Comparison of ENCODE assay signal across 22 cellular contexts in genomic region chr2:74822771-74823283, GRCh38. TPM values are rescaled to one million over a fixed set of nuclear protein-coding genes. Genes with fewer than 3 reads are reported as not detected.
DNase-seq lines count a peak whose midpoint lies in the region; ATAC-seq and TF ChIP-seq lines count a peak whose summit lies in the region.
"Had no signal": no experiment of that assay in that cellular context is flagged by ENCODE, and none has a peak within 500 bp of the region (broad histone marks: within the 10 kb centered on the region; RNA-seq: fewer than 3 reads in every experiment).

No MANE protein-coding gene starts in this region.

- 0 out of 2 replicates have a peak, but pooled peaks cover under 1% of the 10 kb centered on the region for H3K4me1 ChIP-seq in Caco-2
- H3K4me1 ChIP-seq: right lobe of liver had no signal

- no peaks in the 10 kb centered on the region for H3K9me3 Mint-ChIP-seq in Caco-2 (ENCODE audit: unreplicated experiment)
- no peaks in the 10 kb centered on the region for H3K9me3 Mint-ChIP-seq in neural crest cell
- H3K9me3 Mint-ChIP-seq: activated T-cell treated with anti-CD3 and anti-CD28 coated beads, Interleukin-2, amount 50 U/mL, for 4 hours; CD4-positive, CD25-positive, alpha-beta regulatory T cell had no signal

- H3K36me3 ChIP-seq in Caco-2 (ENCODE audit: control insufficient read depth, insufficient read depth, low read length) (no peaks in the 10 kb centered on the region), MG63 (no peaks in the 10 kb centered on the region)
- H3K36me3 ChIP-seq: right lobe of liver had no signal

- no TSS peak for BruUV-seq in Caco-2 (replicated peaks; lab: Mats Ljungman, UMichigan)

- intact Hi-C loops in Caco-2 (cut with micrococcal nuclease; ENCODE audit: unreplicated experiment), result no loop called here
- intact Hi-C loops in left colon (cut with DNase I, micrococcal nuclease), result no loop called here

- CTCF ChIA-PET in Caco-2 (lab: Charles Lee), result interaction anchor here (1.1 kb wide), 1 partner anchor 12 kb away, joined by 3 read pairs; no protein-coding TSS in a partner anchor

- H3K9me3 ChIP-seq in Caco-2, result no peaks in the 10 kb centered on the region
- no peaks in the 10 kb centered on the region for H3K9me3 ChIP-seq in MG63
- H3K9me3 ChIP-seq: right lobe of liver had no signal

- DNase-seq in Caco-2 (no peak), MG63 (peak; percentile 62), cerebellar cortex (ENCODE audit: low spot score) (peak; percentile 61), neural crest cell (ENCODE audit: low read depth, low spot score) (no peak), left colon (no peak), NCI-H526 (lab: John Stamatoyannopoulos, UW) (no peak)
- DNase-seq in activated CD4-positive, CD25-positive, alpha-beta regulatory T cell (lab: John Stamatoyannopoulos, UW), result no peak
- DNase-seq: activated CD4-positive, alpha-beta T cell treated with anti-CD3 and anti-CD28 coated beads for 1 hour; activated naive CD4-positive, alpha-beta T cell treated with Interleukin-2 at 50 U/mL for 16 hours; activated T-cell treated with anti-CD3 and anti-CD28 coated beads, Interleukin-2, amount 50 U/mL, for 4 hours; amniotic stem cell; CD4-positive, CD25-positive, alpha-beta regulatory T cell; DMS 273 treated with DMSO at 0.1 percent for 48 hours; kidney glomerular epithelial cell; naive thymus-derived CD4-positive, alpha-beta T cell; NCI-H1105; posterior cingulate gyrus; stimulated activated CD4-positive, alpha-beta T cell treated with anti-CD3 and anti-CD28 coated beads, Interleukin-15, amount 100 ng/mL, for 24 hours; stimulated activated CD8-positive, alpha-beta memory T cell treated with anti-CD3 and anti-CD28 coated beads, Interleukin-4, amount 100 ng/mL, for 48 hours; SW 1271 had no signal

- TF ChIP-seq CTCF in Caco-2 (IDR thresholded peaks at IDR 0.05; ENCODE audit: insufficient read depth in 1 of 2, low read depth in 1 of 2, low read length in 1 of 2, severe bottlenecking in 1 of 2, unreplicated experiment in 1 of 2), result no peak
- no peak for TF ChIP-seq CTCF in neural crest cell (conservative IDR thresholded peaks at IDR 0.05)

- ATAC-seq in left colon (no peak), HG03378 (IDR thresholded peaks at IDR 0.05; ENCODE audit: unreplicated experiment) (no peak)
- ATAC-seq: activated T-cell treated with anti-CD3 and anti-CD28 coated beads, Interleukin-2, amount 50 U/mL, for 4 hours; naive thymus-derived CD4-positive, alpha-beta T cell; right lobe of liver had no signal

- H3K27me3 Mint-ChIP-seq in Caco-2 (ENCODE audit: insufficient read depth, unreplicated experiment), result no peaks in the 10 kb centered on the region
- H3K27me3 Mint-ChIP-seq in neural crest cell (ENCODE audit: low read depth), result no peaks in the 10 kb centered on the region

- H3K4me1 Mint-ChIP-seq in Caco-2 (ENCODE audit: low read depth, unreplicated experiment) (peaks cover 5% of the 10 kb centered on the region), neural crest cell (peaks cover 13% of the 10 kb centered on the region)
- H3K4me1 Mint-ChIP-seq: CD4-positive, CD25-positive, alpha-beta regulatory T cell had no signal

- H3K27me3 ChIP-seq in Caco-2 (replicated peaks; ENCODE audit: control insufficient read depth, insufficient read depth, low read length) (no peaks in the 10 kb centered on the region), MG63 (no peaks in the 10 kb centered on the region)
- H3K27me3 ChIP-seq: right lobe of liver had no signal

- POLR2A ChIA-PET in Caco-2 (lab: Charles Lee), result no interaction called here

- H3K27ac Mint-ChIP-seq in Caco-2 (ENCODE audit: unreplicated experiment) (peak overlapping the region; percentile 9), neural crest cell (ENCODE audit: unreplicated experiment) (peak overlapping the region; percentile 91)
- H3K27ac Mint-ChIP-seq: CD4-positive, CD25-positive, alpha-beta regulatory T cell; naive thymus-derived CD4-positive, alpha-beta T cell had no signal

- H3K4me3 Mint-ChIP-seq in Caco-2 (ENCODE audit: unreplicated experiment) (no peak overlapping the region), neural crest cell (no peak overlapping the region)
- H3K4me3 Mint-ChIP-seq: activated T-cell treated with anti-CD3 and anti-CD28 coated beads, Interleukin-2, amount 50 U/mL, for 4 hours; CD4-positive, CD25-positive, alpha-beta regulatory T cell; naive thymus-derived CD4-positive, alpha-beta T cell had no signal

- H3K4me3 ChIP-seq in Caco-2 (ENCODE audit: low read depth, low read length) (no peak overlapping the region), MG63 (no peak overlapping the region)
- H3K4me3 ChIP-seq: right lobe of liver had no signal

- H3K36me3 Mint-ChIP-seq in Caco-2 (ENCODE audit: insufficient read depth, unreplicated experiment) (no peaks in the 10 kb centered on the region), neural crest cell (ENCODE audit: low read depth) (no peaks in the 10 kb centered on the region)
- H3K36me3 Mint-ChIP-seq: CD4-positive, CD25-positive, alpha-beta regulatory T cell; naive thymus-derived CD4-positive, alpha-beta T cell had no signal

RNA-seq across cellular contexts. Expression of gene HK2, which starts 11.1 kb away (rescaled TPM):
- total RNA-seq in Caco-2 (2022) (19.9 and 22.6 TPM in 2 replicates), neural crest cell (40.1 and 43.3 TPM in 2 replicates), left colon (100 to 1,000 TPM; 172 to 423 TPM)
- 27.8 and 28.9 TPM in 2 replicates for total RNA-seq in MG63 (2014; rRNA removed; shearing (Covaris generic); ENCODE audit: low replicate concordance)

Comparison
In these comparisons a context has a peak if more than half of its experiments do, and no peak if none do; other contexts are left out.
1. DNase-seq: peak in MG63 (single experiment) and cerebellar cortex (single experiment); none in Caco-2 (0 of 2), neural crest cell (single experiment), left colon (0 of 2), activated CD4-positive, CD25-positive, alpha-beta regulatory T cell (0 of 4) and NCI-H526 (0 of 2).